Comparison of ENCODE assay signal across 16 cellular contexts in the genomic region with DNA sequence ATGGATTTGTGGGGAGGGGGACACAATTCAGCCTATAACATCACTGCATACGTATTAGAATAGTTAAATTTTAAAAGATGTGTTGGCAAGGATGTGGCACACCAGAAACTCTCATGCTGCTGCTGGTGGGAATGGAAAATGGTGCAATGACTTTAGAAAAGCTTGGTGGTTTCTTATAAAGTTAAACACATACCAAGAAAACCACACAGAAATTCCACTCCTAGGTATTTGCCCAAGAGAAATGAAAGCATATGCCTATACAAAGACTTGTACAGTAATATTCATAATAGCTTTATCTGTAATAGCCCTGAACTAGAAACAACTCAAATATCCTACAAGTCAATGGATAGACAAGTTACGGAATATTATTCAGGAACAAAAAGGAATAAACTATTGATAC.
DNase-seq lines count a peak whose midpoint lies in the region; ATAC-seq and TF ChIP-seq lines count a peak whose summit lies in the region.
"Had no signal": no experiment of that assay in that cellular context is flagged by ENCODE, and none has a peak within 500 bp of the region (broad histone marks: within the 10 kb centered on the region; RNA-seq: fewer than 3 reads in every experiment).

No MANE protein-coding gene starts in this region.

- TF ChIP-seq CTCF in astrocyte of the cerebellum (IDR thresholded peaks at IDR 0.05; ENCODE audit: low read depth, low read length, missing control alignments), result no peak
- TF ChIP-seq CTCF in RWPE1 (conservative IDR thresholded peaks at IDR 0.05; ENCODE audit: low read depth), result no peak

- in situ Hi-C loops in astrocyte of the cerebellum (cut with HindIII; ENCODE audit: low sequenced_read_pairs), result no loop called here

- POLR2A ChIA-PET in RWPE1 (lab: Yijun Ruan, JAX; ENCODE audit: low non-redundant PET), result no interaction called here

- peak; percentile 65 for ATAC-seq in GM18508 (IDR thresholded peaks at IDR 0.05; ENCODE audit: insufficient read depth, unreplicated experiment)
- ATAC-seq in HG03457 (IDR thresholded peaks at IDR 0.05; ENCODE audit: unreplicated experiment), result peak; percentile 82
- no peak for ATAC-seq in GM21619 (IDR thresholded peaks at IDR 0.05; ENCODE audit: unreplicated experiment)
- ATAC-seq: right lobe of liver had no signal

- H3K4me3 ChIP-seq in astrocyte of the cerebellum (ENCODE audit: low read depth, low read length), result no peak overlapping the region
- H3K4me3 ChIP-seq: right lobe of liver had no signal

- CTCF ChIA-PET in RWPE1 (lab: Yijun Ruan, JAX), result no interaction called here

- H3K27ac ChIP-seq in RWPE1, result no peak overlapping the region
- H3K27ac ChIP-seq: brain microvascular endothelial cell, HL-60, right lobe of liver had no signal

- DNase-seq in astrocyte of the cerebellum (ENCODE audit: low read depth) (peak; percentile 18), renal cortical epithelial cell (ENCODE audit: low read depth) (peak; percentile 13), RWPE1 (ENCODE audit: low spot score) (no peak), activated T-cell treated with anti-CD3 and anti-CD28 coated beads for 4 hours (no peak)
- DNase-seq: activated B cell treated with CpG ODN at 0.5 μM for 24 hours, BE2C, brain microvascular endothelial cell, erythroblast, hippocampal formation, NCI-H1436, right lobe of liver, SHP77 treated with DMSO at 0.1 percent for 48 hours had no signal

Comparison
In these comparisons a context has a peak if more than half of its experiments do, and no peak if none do; other contexts are left out.
1. DNase-seq: peak in astrocyte of the cerebellum (single experiment) and renal cortical epithelial cell (single experiment); none in RWPE1 (single experiment) and activated T-cell treated with anti-CD3 and anti-CD28 coated beads for 4 hours (single experiment).